Comparison of ENCODE assay signal across 7 cellular contexts in the genomic region with DNA sequence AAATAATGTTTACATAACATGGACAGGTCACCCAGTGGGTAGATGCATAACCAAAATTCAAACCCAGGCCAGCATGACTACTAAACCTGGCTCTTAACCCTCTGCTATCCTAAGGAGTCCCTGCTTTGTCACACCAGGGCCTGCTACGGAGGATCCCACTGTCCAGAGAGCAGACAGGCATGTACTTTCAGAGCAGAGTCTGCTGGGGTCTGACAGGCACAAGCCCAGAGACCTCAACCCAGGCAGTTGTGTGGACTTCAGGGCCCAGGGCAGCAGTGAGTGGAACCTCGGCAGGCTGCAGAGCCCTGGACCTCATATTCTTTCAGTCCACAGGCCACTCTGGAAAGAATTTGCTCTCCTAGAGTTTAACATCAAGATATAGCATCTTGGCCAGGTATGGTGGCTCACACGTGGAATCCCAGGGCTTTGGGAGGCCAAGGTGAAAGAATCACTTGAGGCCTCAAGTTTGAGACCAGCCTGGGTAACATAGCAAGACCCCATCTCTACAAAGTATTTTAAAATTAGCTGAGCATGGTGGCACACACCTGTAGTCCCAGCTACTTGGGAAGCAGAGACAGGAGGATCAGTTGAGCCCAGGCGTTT. TPM values are rescaled to one million over a fixed set of nuclear protein-coding genes. Genes with fewer than 3 reads are reported as not detected.
"Had no signal": no experiment of that assay in that cellular context is flagged by ENCODE, and none has a peak within 500 bp of the region (broad histone marks: within the 10 kb centered on the region; RNA-seq: fewer than 3 reads in every experiment).

No MANE protein-coding gene starts in this region.

- H3K27ac ChIP-seq: HL-60 had no signal

- ATAC-seq: HepG2, K562 had no signal

- H3K27ac Mint-ChIP-seq: IgD-negative memory B cell had no signal

- H3K4me3 ChIP-seq: K562 had no signal

- H3K4me1 Mint-ChIP-seq: IgD-negative memory B cell had no signal

- DNase-seq: IMR-90 had no signal

RNA-seq across cellular contexts. Expression of gene S100A7, which starts 16.1 kb away (rescaled TPM):
- total RNA-seq: HepG2, HT-29, HT1080, IMR-90, K562 had no signal
- polyA plus RNA-seq: HepG2, IgD-negative memory B cell, IMR-90, K562 had no signal
